ENCODE assay signal across 11 cellular contexts in the genomic region with DNA sequence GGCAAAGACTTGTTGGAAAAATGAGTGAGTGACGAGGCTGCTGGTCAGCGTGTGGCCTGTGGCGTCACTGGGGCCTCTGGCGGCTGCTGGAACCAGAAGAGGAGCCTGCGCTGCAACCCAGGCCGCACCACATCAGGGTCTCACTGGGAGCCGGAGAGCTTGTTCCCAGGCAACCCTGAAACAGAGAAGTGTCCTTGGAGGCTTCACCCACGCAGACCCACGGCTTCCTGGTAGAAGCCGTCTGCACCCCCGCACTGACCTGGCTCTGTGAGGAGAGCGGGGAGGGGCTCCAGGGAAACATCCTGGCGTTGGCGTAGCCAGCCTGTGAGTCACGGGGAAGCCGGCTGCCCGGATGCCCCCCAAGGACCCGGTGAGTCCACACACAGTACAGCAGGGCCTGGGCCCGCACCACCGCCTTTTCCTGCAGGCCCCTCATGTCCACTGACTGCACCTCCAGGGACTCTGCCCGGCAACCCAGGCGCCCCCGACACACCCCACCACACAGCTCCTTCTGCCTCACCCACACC. TPM values are rescaled to one million over a fixed set of nuclear protein-coding genes. Genes with fewer than 3 reads are reported as not detected.
A peak's percentile ranks its signal among the peaks of the same experiment; 100 is the strongest.
DNase-seq lines count a peak whose midpoint lies in the region; ATAC-seq and TF ChIP-seq lines count a peak whose summit lies in the region.
"Had no signal": no experiment of that assay in that cellular context is flagged by ENCODE, and none has a peak within 500 bp of the region (broad histone marks: within the 10 kb centered on the region; RNA-seq: fewer than 3 reads in every experiment).

No MANE protein-coding gene starts in this region.

- peaks cover 15% of the 10 kb centered on the region for H3K4me1 ChIP-seq in ovary (ENCODE audit: insufficient read depth)

- no peaks in the 10 kb centered on the region for H3K9me3 ChIP-seq in ovary

- no peaks in the 10 kb centered on the region for H3K9me3 Mint-ChIP-seq in activated T-helper 2 cell treated with anti-CD3 and anti-CD28 coated beads, Interferon-gamma antibody, Interleukin-2, Interleukin-4, amounts not matched to agents 10 μg/mL and 5 μg/mL and 100 μg/mL, durations not matched to agents 14 hours and 24 hours and 36 hours

- peak; percentile 22 for TF ChIP-seq POLR2A in ovary (IDR thresholded peaks at IDR 0.05)

- intact Hi-C loops in activated T-helper 2 cell treated with anti-CD3 and anti-CD28 coated beads, Interferon-gamma antibody, Interleukin-2, Interleukin-4, amounts not matched to agents 10 μg/mL and 5 μg/mL and 100 μg/mL, durations not matched to agents 14 hours and 24 hours and 36 hours (cut with micrococcal nuclease): no loop called here
- intact Hi-C loops in ovary (cut with DNase I): loop anchor here in 1 of 4 donors (5.0 kb wide), 2 partner anchors 48 to 57 kb away; partner anchors contain the start of gene COL6A1

- H3K4me3 Mint-ChIP-seq in activated T-helper 2 cell treated with anti-CD3 and anti-CD28 coated beads, Interferon-gamma antibody, Interleukin-2, Interleukin-4, amounts not matched to agents 10 μg/mL and 5 μg/mL and 100 μg/mL, durations not matched to agents 14 hours and 24 hours and 36 hours (ENCODE audit: low read depth): no peak overlapping the region

- H3K27ac Mint-ChIP-seq in activated T-helper 2 cell treated with anti-CD3 and anti-CD28 coated beads, Interferon-gamma antibody, Interleukin-2, Interleukin-4, amounts not matched to agents 10 μg/mL and 5 μg/mL and 100 μg/mL, durations not matched to agents 14 hours and 24 hours and 36 hours: no peak overlapping the region

- no peaks in the 10 kb centered on the region for H3K4me1 Mint-ChIP-seq in activated T-helper 2 cell treated with anti-CD3 and anti-CD28 coated beads, Interferon-gamma antibody, Interleukin-2, Interleukin-4, amounts not matched to agents 10 μg/mL and 5 μg/mL and 100 μg/mL, durations not matched to agents 14 hours and 24 hours and 36 hours (ENCODE audit: low read depth)

- ATAC-seq in HG02852 (IDR thresholded peaks at IDR 0.05; ENCODE audit: unreplicated experiment) (no peak), HG03342 (IDR thresholded peaks at IDR 0.05; ENCODE audit: unreplicated experiment) (no peak)

- H3K36me3 Mint-ChIP-seq in activated T-helper 2 cell treated with anti-CD3 and anti-CD28 coated beads, Interferon-gamma antibody, Interleukin-2, Interleukin-4, amounts not matched to agents 10 μg/mL and 5 μg/mL and 100 μg/mL, durations not matched to agents 14 hours and 24 hours and 36 hours (ENCODE audit: low read depth): no peaks in the 10 kb centered on the region

- no peaks in the 10 kb centered on the region for H3K27me3 ChIP-seq in ovary

- no peak overlapping the region for H3K4me3 ChIP-seq in ovary

- TF ChIP-seq CTCF in ovary (IDR thresholded peaks at IDR 0.05): no peak

- no peaks in the 10 kb centered on the region for H3K36me3 ChIP-seq in ovary

- DNase-seq in AG08395 (ENCODE audit: low spot score) (peak; percentile 82), fibroblast of peridontal ligament (ENCODE audit: extremely low read depth) (peak; percentile 88), ovary (peak; percentile 89 to 95 (median 92)), NCI-H1694 treated with DMSO at 0.1 percent for 48 hours (lab: John Stamatoyannopoulos, UW) (no peak)
- peak; percentile 2 for DNase-seq in activated T-helper 2 cell treated with anti-CD3 and anti-CD28 coated beads, Interferon-gamma antibody, Interleukin-2, Interleukin-4, amounts not matched to agents 10 μg/mL and 5 μg/mL and 100 μg/mL, durations not matched to agents 14 hours and 24 hours and 36 hours (ENCODE audit: low spot score)
- DNase-seq in stimulated activated CD8-positive, alpha-beta memory T cell treated with anti-CD3 and anti-CD28 coated beads, Interleukin-4, amount 100 ng/mL, for 48 hours: no peak
- DNase-seq: ACHN; activated effector memory CD4-positive, alpha-beta T cell treated with Interleukin-2 at 50 U/mL for 16 hours; stimulated activated CD4-positive, alpha-beta T cell treated with anti-CD3 and anti-CD28 coated beads, Interleukin-4, amount 100 ng/mL, for 24 hours had no signal

- peak overlapping the region; percentile 72 to 91 for H3K27ac ChIP-seq in ovary

- TF ChIP-seq EP300 in ovary (IDR thresholded peaks at IDR 0.05): no peak

- peaks cover 1% of the 10 kb centered on the region for H3K27me3 Mint-ChIP-seq in activated T-helper 2 cell treated with anti-CD3 and anti-CD28 coated beads, Interferon-gamma antibody, Interleukin-2, Interleukin-4, amounts not matched to agents 10 μg/mL and 5 μg/mL and 100 μg/mL, durations not matched to agents 14 hours and 24 hours and 36 hours (ENCODE audit: low read depth)

- 7 to 19% (median 10%) methylated on average over 21 to 23 of the region's 23 CpGs for WGBS in ovary, 3 donors

RNA-seq across cellular contexts. Expression of gene COL6A1, which starts 57.4 kb away (rescaled TPM):
- 0.23 and 0.37 TPM in 2 replicates for total RNA-seq in activated T-helper 2 cell treated with anti-CD3 and anti-CD28 coated beads, Interferon-gamma antibody, Interleukin-2, Interleukin-4, amounts not matched to agents 10 μg/mL and 5 μg/mL and 100 μg/mL, durations not matched to agents 14 hours and 24 hours and 36 hours
- total RNA-seq in ovary: 100 to 1,000 TPM; 389 to 779 (median 731) TPM
- 100 to 1,000 TPM; 112 to 905 TPM for polyA plus RNA-seq in ovary

RNA-seq across cellular contexts. Expression of gene COL6A2, which starts 59.0 kb away (rescaled TPM):
- total RNA-seq in activated T-helper 2 cell treated with anti-CD3 and anti-CD28 coated beads, Interferon-gamma antibody, Interleukin-2, Interleukin-4, amounts not matched to agents 10 μg/mL and 5 μg/mL and 100 μg/mL, durations not matched to agents 14 hours and 24 hours and 36 hours: 2.2 TPM in 2 replicates
- 1,000 to 10,000 TPM in 1 of 7 donors, 100 to 1,000 TPM in 6; 222 to 1,092 (median 831) TPM for total RNA-seq in ovary
- 100 to 1,000 TPM in 1 of 2 donors, 10 to 100 TPM in 1; 50.9 to 818 TPM for polyA plus RNA-seq in ovary

Comparison
In these comparisons a context has a peak if more than half of its experiments do, and no peak if none do; other contexts are left out.
1. DNase-seq: peak in AG08395 (single experiment), activated T-helper 2 cell treated with anti-CD3 and anti-CD28 coated beads, Interferon-gamma antibody, Interleukin-2, Interleukin-4, amounts not matched to agents 10 μg/mL and 5 μg/mL and 100 μg/mL, durations not matched to agents 14 hours and 24 hours and 36 hours (single experiment), fibroblast of peridontal ligament (single experiment) and ovary (5 of 5); none in stimulated activated CD8-positive, alpha-beta memory T cell treated with anti-CD3 and anti-CD28 coated beads, Interleukin-4, amount 100 ng/mL, for 48 hours (single experiment) and NCI-H1694 treated with DMSO at 0.1 percent for 48 hours (single experiment).
2. RNA of gene COL6A1, which starts 57.4 kb away (total RNA-seq): 389 to 779 TPM in ovary; 0.23 to 0.37 TPM in activated T-helper 2 cell treated with anti-CD3 and anti-CD28 coated beads, Interferon-gamma antibody, Interleukin-2, Interleukin-4, amounts not matched to agents 10 μg/mL and 5 μg/mL and 100 μg/mL, durations not matched to agents 14 hours and 24 hours and 36 hours; every median in the first group is over 100 times any median in the second.
3. RNA of gene COL6A2, which starts 59.0 kb away (total RNA-seq): 222 to 1,092 TPM in ovary; 2.2 TPM in activated T-helper 2 cell treated with anti-CD3 and anti-CD28 coated beads, Interferon-gamma antibody, Interleukin-2, Interleukin-4, amounts not matched to agents 10 μg/mL and 5 μg/mL and 100 μg/mL, durations not matched to agents 14 hours and 24 hours and 36 hours; every median in the first group is over 10 times any median in the second.